31 cellular contexts compared by ENCODE assay signal in the genomic region with DNA sequence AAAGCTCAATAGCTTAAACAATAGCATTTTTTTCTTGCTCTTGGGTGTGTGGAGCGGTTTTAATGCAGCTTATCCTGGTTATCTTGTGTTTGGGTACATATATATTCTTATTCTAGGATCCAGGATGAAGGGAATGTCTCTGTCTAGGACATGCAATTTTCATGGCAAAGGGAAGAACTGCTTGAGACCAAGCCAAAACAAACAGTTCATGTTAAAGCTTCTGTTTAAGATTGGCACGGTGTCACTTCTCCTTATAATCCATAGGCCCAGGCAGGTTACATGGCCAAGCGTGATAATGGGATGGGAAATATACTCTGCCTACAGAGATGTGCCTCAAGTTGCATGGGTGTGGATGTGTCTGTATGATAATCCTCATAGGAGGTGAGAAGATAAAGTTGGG.
"Had no signal": no experiment of that assay in that cellular context is flagged by ENCODE, and none has a peak within 500 bp of the region (broad histone marks: within the 10 kb centered on the region; RNA-seq: fewer than 3 reads in every experiment).

No MANE protein-coding gene starts in this region.

- H3K27me3 ChIP-seq: adrenal gland, body of pancreas, brain microvascular endothelial cell, breast epithelium had no signal

- H3K36me3 ChIP-seq: adrenal gland, brain microvascular endothelial cell, breast epithelium had no signal

- H3K27ac ChIP-seq: adrenal gland, body of pancreas, brain microvascular endothelial cell, breast epithelium, VCaP had no signal

- H3K4me1 ChIP-seq: adrenal gland, body of pancreas, breast epithelium had no signal

- ATAC-seq: activated CD8-positive, alpha-beta T cell treated with anti-CD3 and anti-CD28 coated beads for 36 hours; activated naive CD4-positive, alpha-beta T cell treated with anti-CD3 and anti-CD28 coated beads, Interleukin-2, amount 50 U/mL, for 72 hours; activated T-cell treated with anti-CD3 and anti-CD28 coated beads, Interleukin-2, amount 50 U/mL, for 4 hours; activated T-cell treated with anti-CD3 and anti-CD28 coated beads, Interleukin-2, amount 50 U/mL, for 72 hours; activated T-helper 17 cell treated with anti-CD3 and anti-CD28 coated beads, Interleukin-2, amount 50 U/mL, for 72 hours; body of pancreas had no signal

- DNase-seq: activated B cell treated with CpG ODN at 0.5 μM for 24 hours; activated CD4-positive, alpha-beta memory T cell treated with anti-CD3 and anti-CD28 coated beads for 36 hours; activated CD4-positive, alpha-beta T cell treated with anti-CD3 and anti-CD28 coated beads for 4 hours; activated CD4-positive, alpha-beta T cell treated with anti-CD3 and anti-CD28 coated beads, Interleukin-2, amount 10 ng/mL, durations not matched to agents 24 days and 14 days; activated CD4-positive, alpha-beta T cell treated with anti-CD3 and anti-CD28 coated beads, Interleukin-2, amount 50 U/mL, for 1 hour; activated CD4-positive, alpha-beta T cell treated with anti-CD3 and anti-CD28 coated beads, Interleukin-2, amount 50 U/mL, for 4 hours; activated CD4-positive, CD25-positive, alpha-beta regulatory T cell treated with anti-CD3 and anti-CD28 coated beads, Interleukin-2, amount 50 U/mL, for 72 hours; activated CD8-positive, alpha-beta memory T cell treated with anti-CD3 and anti-CD28 coated beads, Interleukin-2, amount 50 U/mL, for 4 hours; activated CD8-positive, alpha-beta T cell treated with anti-CD3 and anti-CD28 coated beads for 36 hours; activated effector memory CD4-positive, alpha-beta T cell treated with anti-CD3 and anti-CD28 coated beads, Interleukin-2, amount 50 U/mL, for 16 hours; activated gamma-delta T cell treated with Interleukin-2 at 50 U/mL for 16 hours; activated naive CD4-positive, alpha-beta T cell; activated naive CD4-positive, alpha-beta T cell treated with anti-CD3 and anti-CD28 coated beads for 36 hours; activated naive CD4-positive, alpha-beta T cell treated with anti-CD3 and anti-CD28 coated beads, Interleukin-2, amount 50 U/mL, for 16 hours; activated naive CD8-positive, alpha-beta T cell treated with anti-CD3 and anti-CD28 coated beads for 36 hours; activated T-cell treated with anti-CD3 and anti-CD28 coated beads for 4 hours; activated T-cell treated with anti-CD3 and anti-CD28 coated beads, Interleukin-2, amount 50 U/mL, for 1 hour; activated T-cell treated with anti-CD3 and anti-CD28 coated beads, Interleukin-2, amount 50 U/mL, for 4 hours; activated T-cell treated with anti-CD3 and anti-CD28 coated beads, Interleukin-2, amount 50 U/mL, for 72 hours; adrenal gland; amniotic stem cell; aorta; body of pancreas; brain microvascular endothelial cell; central memory CD4-positive, alpha-beta T cell; T-helper 2 cell; T-helper 9 cell had no signal

- H3K4me3 ChIP-seq: adrenal gland, body of pancreas, breast epithelium had no signal

- H3K9me3 ChIP-seq: adrenal gland, body of pancreas, breast epithelium had no signal
